ENCODE assay signal across 13 cellular contexts in genomic region chr14:80584638-80585505, GRCh38.
DNase-seq lines count a peak whose midpoint lies in the region; ATAC-seq and TF ChIP-seq lines count a peak whose summit lies in the region.
"Had no signal": no experiment of that assay in that cellular context is flagged by ENCODE, and none has a peak within 500 bp of the region (broad histone marks: within the 10 kb centered on the region; RNA-seq: fewer than 3 reads in every experiment).

No MANE protein-coding gene starts in this region.

- intact Hi-C loops in ovary (cut with DNase I): no loop called here

- DNase-seq in DMS53 (lab: John Stamatoyannopoulos, UW): peak; percentile 88
- peak; percentile 86 for DNase-seq in LNCaP clone FGC (ENCODE audit: low read depth)
- peak; percentile 68 for DNase-seq in RWPE1 (ENCODE audit: low spot score)
- peak; percentile 61 for DNase-seq in iris pigment epithelial cell (ENCODE audit: low read depth)
- no peak for DNase-seq in activated naive CD8-positive, alpha-beta T cell treated with anti-CD3 and anti-CD28 coated beads, Interleukin-2, amount 50 U/mL, for 24 hours
- DNase-seq in HFFc6: no peak
- DNase-seq in ovary: no peak
- DNase-seq: activated CD4-positive, alpha-beta memory T cell treated with anti-CD3 and anti-CD28 coated beads for 36 hours; activated effector memory CD4-positive, alpha-beta T cell treated with anti-CD3 and anti-CD28 coated beads, Interleukin-2, amount 50 U/mL, for 16 hours had no signal

- no peaks in the 10 kb centered on the region for H3K27me3 ChIP-seq in ovary
- H3K27me3 ChIP-seq: BLaER1 treated with 17β-estradiol and CSF1 and Interleukin-3, amounts not matched to agents 10 nM and 100 nM; esophagus muscularis mucosa had no signal

- TF ChIP-seq EP300 in ovary (IDR thresholded peaks at IDR 0.05): no peak

- H3K27ac ChIP-seq in RWPE1 (no peak overlapping the region), ovary (no peak overlapping the region)
- H3K27ac ChIP-seq: BLaER1 treated with 17β-estradiol and CSF1 and Interleukin-3, amounts not matched to agents 10 nM and 100 nM; esophagus muscularis mucosa had no signal

- no peak for ATAC-seq in activated naive CD8-positive, alpha-beta T cell treated with anti-CD3 and anti-CD28 coated beads, Interleukin-2, amount 50 U/mL, for 24 hours
- ATAC-seq in HG02759 (IDR thresholded peaks at IDR 0.05; ENCODE audit: unreplicated experiment): no peak

- no peaks in the 10 kb centered on the region for H3K9me3 ChIP-seq in ovary

- no peak for TF ChIP-seq POLR2A in ovary (IDR thresholded peaks at IDR 0.05)

- POLR2A ChIA-PET in RWPE1 (lab: Yijun Ruan, JAX; ENCODE audit: low non-redundant PET): no interaction called here

- H3K27ac Mint-ChIP-seq in activated naive CD8-positive, alpha-beta T cell treated with anti-CD3 and anti-CD28 coated beads, Interleukin-2, amount 50 U/mL, for 24 hours: no peak overlapping the region
- no peak overlapping the region for H3K27ac Mint-ChIP-seq in HFFc6
- H3K27ac Mint-ChIP-seq: activated CD4-positive, alpha-beta memory T cell treated with anti-CD3 and anti-CD28 coated beads for 36 hours had no signal

- no peak for TF ChIP-seq CTCF in LNCaP clone FGC (IDR thresholded peaks at IDR 0.05; ENCODE audit: control insufficient read depth, extremely low read depth, insufficient read depth)
- no peak for TF ChIP-seq CTCF in RWPE1 (conservative IDR thresholded peaks at IDR 0.05; ENCODE audit: low read depth)
- no peak for TF ChIP-seq CTCF in HFFc6 (IDR thresholded peaks at IDR 0.05)
- TF ChIP-seq CTCF in ovary (IDR thresholded peaks at IDR 0.05): no peak

- H3K4me3 Mint-ChIP-seq in activated naive CD8-positive, alpha-beta T cell treated with anti-CD3 and anti-CD28 coated beads, Interleukin-2, amount 50 U/mL, for 24 hours: no peak overlapping the region
- no peak overlapping the region for H3K4me3 Mint-ChIP-seq in HFFc6
- H3K4me3 Mint-ChIP-seq: activated CD4-positive, alpha-beta memory T cell treated with anti-CD3 and anti-CD28 coated beads for 36 hours; central memory CD8-positive, alpha-beta T cell had no signal

- no peaks in the 10 kb centered on the region for H3K9me3 Mint-ChIP-seq in activated naive CD8-positive, alpha-beta T cell treated with anti-CD3 and anti-CD28 coated beads, Interleukin-2, amount 50 U/mL, for 24 hours
- H3K9me3 Mint-ChIP-seq in HFFc6: no peaks in the 10 kb centered on the region
- H3K9me3 Mint-ChIP-seq: central memory CD8-positive, alpha-beta T cell had no signal

- peaks cover 5% of the 10 kb centered on the region for H3K36me3 Mint-ChIP-seq in activated naive CD8-positive, alpha-beta T cell treated with anti-CD3 and anti-CD28 coated beads, Interleukin-2, amount 50 U/mL, for 24 hours (ENCODE audit: low read depth)
- H3K36me3 Mint-ChIP-seq in HFFc6 (ENCODE audit: low read depth): no peaks in the 10 kb centered on the region

- no peaks in the 10 kb centered on the region for H3K36me3 ChIP-seq in ovary
- H3K36me3 ChIP-seq: esophagus muscularis mucosa had no signal

- 54 to 57% (median 55%) methylated on average over 4 of the region's 4 CpGs for WGBS in ovary, 3 donors

- CTCF ChIA-PET in RWPE1 (lab: Yijun Ruan, JAX): interaction anchor here (0.7 kb wide), 1 partner anchor 185 kb away, joined by 5 read pairs; no protein-coding TSS in a partner anchor

- H3K4me1 ChIP-seq in ovary (ENCODE audit: insufficient read depth): no peaks in the 10 kb centered on the region
- H3K4me1 ChIP-seq: BLaER1 treated with 17β-estradiol and CSF1 and Interleukin-3, amounts not matched to agents 10 nM and 100 nM had no signal

- no peaks in the 10 kb centered on the region for H3K27me3 Mint-ChIP-seq in activated naive CD8-positive, alpha-beta T cell treated with anti-CD3 and anti-CD28 coated beads, Interleukin-2, amount 50 U/mL, for 24 hours
- no peaks in the 10 kb centered on the region; the same call in 1 of the 2 replicates for H3K27me3 Mint-ChIP-seq in HFFc6 (ENCODE audit: insufficient read depth)
- H3K27me3 Mint-ChIP-seq: activated CD4-positive, alpha-beta memory T cell treated with anti-CD3 and anti-CD28 coated beads for 36 hours; central memory CD8-positive, alpha-beta T cell had no signal

- H3K4me3 ChIP-seq in LNCaP clone FGC (ENCODE audit: low read depth, low read length) (no peak overlapping the region), ovary (no peak overlapping the region)
- H3K4me3 ChIP-seq: BLaER1 treated with 17β-estradiol and CSF1 and Interleukin-3, amounts not matched to agents 10 nM and 100 nM; esophagus muscularis mucosa had no signal

- peaks cover 21% of the 10 kb centered on the region for H3K4me1 Mint-ChIP-seq in activated naive CD8-positive, alpha-beta T cell treated with anti-CD3 and anti-CD28 coated beads, Interleukin-2, amount 50 U/mL, for 24 hours
- H3K4me1 Mint-ChIP-seq in HFFc6 (ENCODE audit: low read depth): peaks cover 31% of the 10 kb centered on the region

Comparison
In these comparisons a context has a peak if more than half of its experiments do, and no peak if none do; other contexts are left out.
1. DNase-seq: peak in DMS53 (single experiment), LNCaP clone FGC (single experiment), RWPE1 (single experiment) and iris pigment epithelial cell (single experiment); none in activated naive CD8-positive, alpha-beta T cell treated with anti-CD3 and anti-CD28 coated beads, Interleukin-2, amount 50 U/mL, for 24 hours (single experiment), HFFc6 (single experiment) and ovary (0 of 5).